In genomic region chr17:74430706-74431567, GRCh38 we compare ENCODE assay signal across 1 cellular context.
TF ChIP-seq lines count a peak whose summit lies in the region.

No MANE protein-coding gene starts in this region.

TF ChIP-seq in HepG2, 621 proteins besides CTCF, POLR2A, EP300 and RAD21 (continued from another document and continues in another):
- TF ChIP-seq ARID2 (CRISPR knock-in tag; IDR thresholded peaks at IDR 0.05; ENCODE audit: borderline replicate concordance) (no peak), TCF7L2 (IDR thresholded peaks at IDR 0.05; ENCODE audit: low read depth, low read length) (no peak), CREM (IDR thresholded peaks at IDR 0.05) (peak; percentile 34), CREM (CRISPR knock-in tag; IDR thresholded peaks at IDR 0.05) (peak; percentile 7; the same call in 1 of the 2 replicates), BORCS8-MEF2B (CRISPR knock-in tag; IDR thresholded peaks at IDR 0.05) (no peak), MLX (CRISPR knock-in tag; IDR thresholded peaks at IDR 0.05) (peak; percentile 62), THAP8 (CRISPR knock-in tag; IDR thresholded peaks at IDR 0.05; ENCODE audit: borderline replicate concordance) (no peak; the same call in 1 of the 2 replicates), PHF5A (CRISPR knock-in tag; IDR thresholded peaks at IDR 0.05; ENCODE audit: low read depth, unreplicated experiment) (peak; percentile 84), FOSL2 (CRISPR knock-in tag; IDR thresholded peaks at IDR 0.05) (peak; percentile 92), NR1H2 (CRISPR knock-in tag; IDR thresholded peaks at IDR 0.05; ENCODE audit: borderline replicate concordance, low read depth) (peak; percentile 34; the same call in 1 of the 2 replicates), ZBTB8A (CRISPR knock-in tag; IDR thresholded peaks at IDR 0.05; ENCODE audit: borderline replicate concordance, low read depth) (peak; percentile 92; the same call in 1 of the 2 replicates), U2AF1 (optimal IDR thresholded peaks at IDR 0.05; ENCODE audit: low read depth, low read length) (no peak), ZNF121 (CRISPR knock-in tag; IDR thresholded peaks at IDR 0.05) (no peak), SMAD3 (CRISPR knock-in tag; IDR thresholded peaks at IDR 0.05) (peak; percentile 9; the same call in 1 of the 2 replicates), ZSCAN20 (CRISPR knock-in tag; IDR thresholded peaks at IDR 0.05; ENCODE audit: borderline replicate concordance) (peak; percentile 70), ZNF652 (CRISPR knock-in tag; IDR thresholded peaks at IDR 0.05; ENCODE audit: borderline replicate concordance, low read depth) (peak; percentile 97), SNAI1 (CRISPR knock-in tag; IDR thresholded peaks at IDR 0.05; ENCODE audit: borderline replicate concordance) (peak; percentile 73), ERF (CRISPR knock-in tag; IDR thresholded peaks at IDR 0.05) (peak; percentile 68; the same call in 1 of the 2 replicates), MIXL1 (CRISPR knock-in tag; IDR thresholded peaks at IDR 0.05) (no peak; the same call in 1 of the 2 replicates), TARDBP (CRISPR knock-in tag; IDR thresholded peaks at IDR 0.05) (peak; percentile 5), SAP130 (CRISPR knock-in tag; IDR thresholded peaks at IDR 0.05; ENCODE audit: low read depth) (peak; percentile 77; the same call in 1 of the 2 replicates), ZZZ3 (CRISPR knock-in tag; IDR thresholded peaks at IDR 0.05; ENCODE audit: borderline replicate concordance) (peak; percentile 80; the same call in 1 of the 2 replicates), TRAFD1 (CRISPR knock-in tag; IDR thresholded peaks at IDR 0.05; ENCODE audit: borderline replicate concordance) (peak; percentile 21; the same call in 1 of the 2 replicates), JUNB (CRISPR knock-in tag; IDR thresholded peaks at IDR 0.05; ENCODE audit: borderline replicate concordance) (no peak), ZNF792 (CRISPR knock-in tag; IDR thresholded peaks at IDR 0.05) (peak; percentile 26; the same call in 1 of the 2 replicates), IRF2 (CRISPR knock-in tag; IDR thresholded peaks at IDR 0.05) (no peak; the same call in none of the 2 replicates), MZF1 (CRISPR knock-in tag; IDR thresholded peaks at IDR 0.05; ENCODE audit: borderline replicate concordance) (no peak), ZNF644 (CRISPR knock-in tag; IDR thresholded peaks at IDR 0.05; ENCODE audit: low read depth) (no peak), FOXM1 (CRISPR knock-in tag; IDR thresholded peaks at IDR 0.05) (no peak; the same call in 1 of the 2 replicates), RBM22 (optimal IDR thresholded peaks at IDR 0.05; ENCODE audit: low read length) (no peak), SP2 (CRISPR knock-in tag; IDR thresholded peaks at IDR 0.05) (0 out of 2 replicates have a peak, but pooled peaks have one; percentile 46), ZSCAN31 (CRISPR knock-in tag; IDR thresholded peaks at IDR 0.05; ENCODE audit: low read depth) (no peak), PATZ1 (CRISPR knock-in tag; IDR thresholded peaks at IDR 0.05) (peak; percentile 90), SYNCRIP (IDR thresholded peaks at IDR 0.05; ENCODE audit: insufficient read depth, low read depth, low read length) (no peak), SRY (CRISPR knock-in tag; IDR thresholded peaks at IDR 0.05) (peak; percentile 85), KLF15 (CRISPR knock-in tag; IDR thresholded peaks at IDR 0.05; ENCODE audit: borderline replicate concordance) (no peak; the same call in 1 of the 2 replicates), ZNF414 (CRISPR knock-in tag; IDR thresholded peaks at IDR 0.05) (no peak), GZF1 (CRISPR knock-in tag; IDR thresholded peaks at IDR 0.05) (no peak), PRDM4 (CRISPR knock-in tag; IDR thresholded peaks at IDR 0.05; ENCODE audit: borderline replicate concordance) (no peak), DMAP1 (CRISPR knock-in tag; IDR thresholded peaks at IDR 0.05) (peak; percentile 61), SMARCE1 (IDR thresholded peaks at IDR 0.05; ENCODE audit: borderline replicate concordance) (no peak), ZNF768 (CRISPR knock-in tag; IDR thresholded peaks at IDR 0.05) (no peak; the same call in 1 of the 2 replicates), HNRNPK (IDR thresholded peaks at IDR 0.05; ENCODE audit: low read depth, low read length, poor library complexity, severe bottlenecking) (peak; percentile 99), ATF3 (CRISPR knock-in tag; IDR thresholded peaks at IDR 0.05) (peak; percentile 39; the same call in 1 of the 2 replicates), RXRA (CRISPR knock-in tag; IDR thresholded peaks at IDR 0.05) (peak; percentile 61), ZSCAN21 (CRISPR knock-in tag; IDR thresholded peaks at IDR 0.05; ENCODE audit: borderline replicate concordance) (peak; percentile 20), NFE2L1 (CRISPR knock-in tag; IDR thresholded peaks at IDR 0.05; ENCODE audit: borderline replicate concordance) (no peak; the same call in 1 of the 2 replicates), HNRNPL (IDR thresholded peaks at IDR 0.05; ENCODE audit: low read depth, low read length) (peak; percentile 56; the same call in 1 of the 2 replicates), ZFP36 (IDR thresholded peaks at IDR 0.05; ENCODE audit: borderline replicate concordance, low read depth, low read length, partially characterized antibody) (no peak), DRAP1 (CRISPR knock-in tag; IDR thresholded peaks at IDR 0.05) (peak; percentile 65), ZSCAN25 (CRISPR knock-in tag; IDR thresholded peaks at IDR 0.05) (no peak; the same call in 1 of the 2 replicates), ZNF766 (CRISPR knock-in tag; IDR thresholded peaks at IDR 0.05; ENCODE audit: borderline replicate concordance) (peak; percentile 92), BCL6 (CRISPR knock-in tag; IDR thresholded peaks at IDR 0.05) (no peak; the same call in none of the 2 replicates), SRF (IDR thresholded peaks at IDR 0.05; ENCODE audit: low read depth, low read length) (no peak), ZNF260 (CRISPR knock-in tag; IDR thresholded peaks at IDR 0.05; ENCODE audit: borderline replicate concordance, low read depth) (no peak), ARHGAP35 (CRISPR knock-in tag; IDR thresholded peaks at IDR 0.05; ENCODE audit: borderline replicate concordance) (no peak; the same call in none of the 2 replicates), THAP9 (CRISPR knock-in tag; IDR thresholded peaks at IDR 0.05; ENCODE audit: borderline replicate concordance) (no peak), SOX5 (CRISPR knock-in tag; IDR thresholded peaks at IDR 0.05; ENCODE audit: borderline replicate concordance) (peak; percentile 65; the same call in 1 of the 2 replicates), ZNF775 (CRISPR knock-in tag; IDR thresholded peaks at IDR 0.05; ENCODE audit: borderline replicate concordance) (peak; percentile 11; the same call in 1 of the 2 replicates), ZNF784 (CRISPR knock-in tag; IDR thresholded peaks at IDR 0.05; ENCODE audit: borderline replicate concordance) (peak; percentile 87), ZNF747 (CRISPR knock-in tag; IDR thresholded peaks at IDR 0.05; ENCODE audit: borderline replicate concordance) (peak; percentile 67; the same call in 1 of the 2 replicates), CENPX (CRISPR knock-in tag; IDR thresholded peaks at IDR 0.05) (no peak), HHEX (CRISPR knock-in tag; IDR thresholded peaks at IDR 0.05) (peak; percentile 42; the same call in 1 of the 2 replicates), ZSCAN22 (CRISPR knock-in tag; IDR thresholded peaks at IDR 0.05) (no peak)
